ENCODE assay signal across 1 cellular context in the genomic region with DNA sequence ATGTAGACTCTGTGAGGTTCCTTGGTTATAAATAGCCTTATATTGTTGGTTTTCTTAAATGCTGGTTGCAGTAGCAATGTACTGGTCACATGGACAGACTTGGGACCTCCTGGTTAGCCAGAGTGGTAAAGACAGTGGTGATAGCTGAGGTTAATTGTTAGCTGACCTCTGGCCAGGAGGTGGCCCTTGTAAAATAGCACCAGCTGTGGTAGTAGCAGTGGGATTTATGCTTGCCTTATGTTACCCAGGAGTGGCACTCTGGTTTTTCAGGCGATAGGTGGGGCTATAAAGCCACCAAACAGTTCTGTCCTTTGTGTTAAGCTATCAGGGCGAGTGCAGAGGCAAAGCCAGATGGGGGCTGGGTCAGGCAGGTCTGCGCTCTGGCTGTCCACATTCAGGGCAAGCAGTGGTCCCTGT.
TF ChIP-seq lines count a peak whose summit lies in the region.

No MANE protein-coding gene starts in this region.

TF ChIP-seq in Ishikawa, 13 proteins besides CTCF, POLR2A, EP300 and RAD21 (continued from another document):
- TF ChIP-seq TCF12 (IDR thresholded peaks at IDR 0.05; ENCODE audit: low read depth) (no peak), ZBTB7A (IDR thresholded peaks at IDR 0.05; ENCODE audit: low read depth) (no peak), FOXM1 (IDR thresholded peaks at IDR 0.05; ENCODE audit: borderline replicate concordance, low read depth) (no peak), TAF1 (IDR thresholded peaks at IDR 0.05; ENCODE audit: low read depth) (no peak), CREB1 (IDR thresholded peaks at IDR 0.05; ENCODE audit: low read depth) (no peak), USF1 (IDR thresholded peaks at IDR 0.05) (no peak)
- TF ChIP-seq, protein P1, sequence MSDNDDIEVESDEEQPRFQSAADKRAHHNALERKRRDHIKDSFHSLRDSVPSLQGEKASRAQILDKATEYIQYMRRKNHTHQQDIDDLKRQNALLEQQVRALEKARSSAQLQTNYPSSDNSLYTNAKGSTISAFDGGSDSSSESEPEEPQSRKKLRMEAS (IDR thresholded peaks at IDR 0.05): no peak
